In the genomic region with DNA sequence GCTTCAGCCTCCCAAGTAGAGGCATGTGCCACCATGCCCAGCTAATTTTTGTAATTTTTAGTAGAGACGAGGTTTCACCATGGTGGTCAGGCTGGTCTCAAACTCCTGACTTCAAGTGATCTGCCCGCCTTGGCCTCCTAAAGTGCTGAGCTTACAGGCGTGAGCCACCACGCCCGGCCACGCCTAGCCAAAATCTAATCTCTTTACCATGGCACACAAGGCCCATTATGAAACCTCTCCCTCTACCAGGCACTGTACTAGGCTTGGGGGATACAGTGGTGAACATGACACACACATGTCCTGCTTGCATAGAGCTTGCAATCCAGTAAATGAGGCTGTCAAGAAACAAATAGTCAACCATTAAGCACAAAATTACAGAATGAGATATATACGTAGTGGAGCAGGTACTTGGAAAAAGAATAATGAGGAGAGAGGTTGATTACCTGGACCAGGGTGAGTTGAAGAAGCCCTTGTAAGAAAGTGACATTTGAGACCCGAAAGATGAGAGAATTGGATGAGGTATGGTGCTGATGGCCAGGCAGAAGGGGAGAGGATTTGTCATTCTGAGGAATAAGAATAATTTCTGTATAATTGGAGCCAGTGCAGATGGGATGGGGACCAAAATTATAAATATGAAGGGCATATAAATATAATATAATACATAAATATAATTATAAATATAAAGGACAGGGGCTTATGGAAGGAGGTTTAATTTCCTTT, we compare ENCODE assay signal across 25 cellular contexts. TPM values are rescaled to one million over a fixed set of nuclear protein-coding genes. Genes with fewer than 3 reads are reported as not detected.
DNase-seq lines count a peak whose midpoint lies in the region; ATAC-seq, FAIRE-seq and TF ChIP-seq lines count a peak whose summit lies in the region.
"Had no signal": no experiment of that assay in that cellular context is flagged by ENCODE, and none has a peak within 500 bp of the region (broad histone marks: within the 10 kb centered on the region; RNA-seq: fewer than 3 reads in every experiment).

No MANE protein-coding gene starts in this region.

- no TSS peak for BruUV-seq in K562 (replicated peaks; lab: Mats Ljungman, UMichigan)

- no peak overlapping the region for H3K4me2 ChIP-seq in GM23338
- no peak overlapping the region for H3K4me2 ChIP-seq in K562 (ENCODE audit: insufficient read depth, low read length)

- no peak for ATAC-seq in activated CD8-positive, alpha-beta T cell treated with anti-CD3 and anti-CD28 coated beads for 36 hours
- ATAC-seq in activated CD8-positive, alpha-beta T cell treated with anti-CD3 and anti-CD28 coated beads, Interleukin-2, amount 10 ng/mL, durations not matched to agents 7 days and 5 days = no peak
- ATAC-seq in GM23338 (no peak), K562 (no peak)

- no peaks in the 10 kb centered on the region for H3K9me3 Mint-ChIP-seq in activated CD8-positive, alpha-beta T cell treated with anti-CD3 and anti-CD28 coated beads for 36 hours
- H3K9me3 Mint-ChIP-seq in activated CD8-positive, alpha-beta T cell treated with anti-CD3 and anti-CD28 coated beads, Interleukin-2, amount 10 ng/mL, durations not matched to agents 7 days and 5 days (ENCODE audit: insufficient read depth) = no peaks in the 10 kb centered on the region
- H3K9me3 Mint-ChIP-seq in GM23338 (no peaks in the 10 kb centered on the region), neural crest cell (no peaks in the 10 kb centered on the region), CD14-positive monocyte (no peaks in the 10 kb centered on the region), mesothelial cell of epicardium (no peaks in the 10 kb centered on the region)
- H3K9me3 Mint-ChIP-seq: activated naive CD4-positive, alpha-beta T cell treated with anti-CD3 and anti-CD28 coated beads for 36 hours; dendritic cell treated with granulocyte-macrophage colony-stimulating factor and Interleukin-4, amounts not matched to agents 40 ng/mL and 50 ng/mL, for 4 days; memory B cell; stimulated activated effector memory CD8-positive, alpha-beta T cell treated with anti-CD3 and anti-CD28 coated beads, Interleukin-12 subunit alpha, Interleukin-12 subunit beta, amount 100 ng/mL, for 72 hours had no signal

- H3K9me1 ChIP-seq in K562 (ENCODE audit: control insufficient read depth, insufficient read depth, low read length) = no peaks in the 10 kb centered on the region

- DNase-seq in activated CD8-positive, alpha-beta T cell treated with anti-CD3 and anti-CD28 coated beads for 36 hours = no peak
- DNase-seq in activated CD8-positive, alpha-beta T cell treated with anti-CD3 and anti-CD28 coated beads, Interleukin-2, amount 10 ng/mL, durations not matched to agents 7 days and 5 days = no peak
- no peak for DNase-seq in GM23338 (ENCODE audit: low spot score)
- no peak for DNase-seq in K562 (ENCODE audit: extremely low read depth in 1 of 4, low spot score in 3 of 4)
- DNase-seq in neural crest cell (ENCODE audit: low read depth, low spot score) = no peak
- no peak for DNase-seq in CD14-positive monocyte (ENCODE audit: low spot score)
- no peak for DNase-seq in stimulated activated CD4-positive, alpha-beta T cell treated with anti-CD3 and anti-CD28 coated beads, Interleukin-4, amount 100 ng/mL, for 1 hour
- DNase-seq in mesothelial cell of epicardium (ENCODE audit: low spot score in 2 of 2, unreplicated experiment in 2 of 2) = no peak
- DNase-seq: activated naive CD4-positive, alpha-beta T cell treated with anti-CD3 and anti-CD28 coated beads for 36 hours; foreskin keratinocyte; H7; hypothalamus; KBM-7; kidney glomerular epithelial cell; NCI-H1092; NCI-H2081; NCI-H510A; retina; SW 1271 had no signal

- CTCF ChIA-PET in activated CD8-positive, alpha-beta T cell treated with anti-CD3 and anti-CD28 coated beads for 36 hours (lab: Charles Lee) = no interaction called here
- CTCF ChIA-PET in activated CD8-positive, alpha-beta T cell treated with anti-CD3 and anti-CD28 coated beads, Interleukin-2, amount 10 ng/mL, durations not matched to agents 7 days and 5 days (lab: Charles Lee) = no interaction called here
- CTCF ChIA-PET in K562 (lab: Yijun Ruan, JAX; ENCODE audit: low intra/inter-chr PET ratio) = interaction anchor here (0.7 kb wide), 1 partner anchor 531 kb away, joined by 3 read pairs; no protein-coding TSS in a partner anchor

- H3K27me3 ChIP-seq in GM23338 (ENCODE audit: insufficient read depth) (no peaks in the 10 kb centered on the region), K562 (ENCODE audit: control insufficient read depth in 2 of 2, insufficient read depth in 2 of 2, low read length in 2 of 2) (peaks cover 0 to 8% of the 10 kb centered on the region in 2 experiments; a peak in 2 of 5 replicates)

- no peak for FAIRE-seq in K562 (lab: Jason Lieb, UNC)

- TF ChIP-seq EP300 in K562 (IDR thresholded peaks at IDR 0.05; ENCODE audit: low read length) = no peak

- H3K79me2 ChIP-seq in GM23338 (replicated peaks; ENCODE audit: insufficient read depth) (peaks cover 35% of the 10 kb centered on the region), K562 (ENCODE audit: control insufficient read depth, insufficient read depth, low read length) (peaks cover 20% of the 10 kb centered on the region)

- in situ Hi-C loops in K562 (cut with MboI) = no loop called here

- no peaks in the 10 kb centered on the region for H3F3A ChIP-seq in GM23338 (replicated peaks; ENCODE audit: low read depth)

- WGBS in K562 (ENCODE audit: insufficient coverage, low coverage, missing lambda C conversion rate) = 16% methylated on average over 8 of the region's 8 CpGs

- H3K36me3 Mint-ChIP-seq in activated CD8-positive, alpha-beta T cell treated with anti-CD3 and anti-CD28 coated beads for 36 hours (ENCODE audit: low read depth) = peaks cover 11% of the 10 kb centered on the region
- H3K36me3 Mint-ChIP-seq in activated CD8-positive, alpha-beta T cell treated with anti-CD3 and anti-CD28 coated beads, Interleukin-2, amount 10 ng/mL, durations not matched to agents 7 days and 5 days (ENCODE audit: low read depth) = peaks cover 10% of the 10 kb centered on the region
- H3K36me3 Mint-ChIP-seq in GM23338 (ENCODE audit: low read depth) (no peaks in the 10 kb centered on the region; the same call in 2 of the 3 replicates), neural crest cell (ENCODE audit: low read depth) (no peaks in the 10 kb centered on the region), CD14-positive monocyte (peaks cover 0 to 5% of the 10 kb centered on the region in 2 donors), mesothelial cell of epicardium (no peaks in the 10 kb centered on the region)

- no peak for TF ChIP-seq RAD21 in K562 (CRISPR knock-in tag; conservative IDR thresholded peaks at IDR 0.05 in 1 of 2, IDR thresholded peaks at IDR 0.05 in 1 of 2)

- intact Hi-C loops in activated CD8-positive, alpha-beta T cell treated with anti-CD3 and anti-CD28 coated beads for 36 hours (cut with micrococcal nuclease) = no loop called here
- intact Hi-C loops in K562 (cut with micrococcal nuclease) = no loop called here
- intact Hi-C loops in CD14-positive monocyte (cut with micrococcal nuclease) = no loop called here

- H3K9ac ChIP-seq in K562 (ENCODE audit: insufficient read depth in 1 of 2, low read depth in 2 of 2, low read length in 2 of 2) = no peak overlapping the region

- no peak for TF ChIP-seq CTCF in activated CD8-positive, alpha-beta T cell treated with anti-CD3 and anti-CD28 coated beads for 36 hours (IDR thresholded peaks at IDR 0.05)
- no peak for TF ChIP-seq CTCF in GM23338 (conservative IDR thresholded peaks at IDR 0.05; ENCODE audit: low read depth in 2 of 2)
- no peak for TF ChIP-seq CTCF in K562 (IDR thresholded peaks at IDR 0.05 in 2 of 3, conservative IDR thresholded peaks at IDR 0.05 in 1 of 3; ENCODE audit: insufficient read depth in 2 of 3, low read depth in 1 of 3, low read length in 3 of 3)
- TF ChIP-seq CTCF in neural crest cell (conservative IDR thresholded peaks at IDR 0.05) = no peak
- no peak for TF ChIP-seq CTCF in CD14-positive monocyte (IDR thresholded peaks at IDR 0.05)
- TF ChIP-seq CTCF in mesothelial cell of epicardium (IDR thresholded peaks at IDR 0.05; ENCODE audit: unreplicated experiment) = no peak

- H3K36me3 ChIP-seq in GM23338 (ENCODE audit: insufficient read depth) = no peaks in the 10 kb centered on the region
- H3K36me3 ChIP-seq in K562 (ENCODE audit: control insufficient read depth, insufficient read depth, low read length) = no peaks in the 10 kb centered on the region
- H3K36me3 ChIP-seq: neutrophil, tibial nerve had no signal

- H3K27ac ChIP-seq in GM23338 (ENCODE audit: low read depth) (no peak overlapping the region), K562 (ENCODE audit: extremely low read depth, low read depth, low read length) (no peak overlapping the region)
- H3K27ac ChIP-seq: epithelial cell of prostate, foreskin keratinocyte had no signal

- H3K27ac Mint-ChIP-seq in activated CD8-positive, alpha-beta T cell treated with anti-CD3 and anti-CD28 coated beads for 36 hours = no peak overlapping the region
- H3K27ac Mint-ChIP-seq in activated CD8-positive, alpha-beta T cell treated with anti-CD3 and anti-CD28 coated beads, Interleukin-2, amount 10 ng/mL, durations not matched to agents 7 days and 5 days = no peak overlapping the region
- H3K27ac Mint-ChIP-seq in GM23338 = no peak overlapping the region
- H3K27ac Mint-ChIP-seq in neural crest cell (ENCODE audit: unreplicated experiment) = no peak overlapping the region
- peak overlapping the region in 1 of 7 donors; percentile 31 for H3K27ac Mint-ChIP-seq in CD14-positive monocyte
- H3K27ac Mint-ChIP-seq in mesothelial cell of epicardium = no peak overlapping the region

- H4K20me1 ChIP-seq in GM23338 (replicated peaks; ENCODE audit: insufficient read depth) (peaks cover 6% of the 10 kb centered on the region; the same call in 1 of the 2 replicates), K562 (replicated peaks; ENCODE audit: control insufficient read depth, insufficient read depth, low read length) (no peaks in the 10 kb centered on the region)

- H2AFZ ChIP-seq in GM23338 (peak overlapping the region; percentile 99; the same call in 1 of the 2 replicates), K562 (ENCODE audit: low read depth, low read length) (no peak overlapping the region)

- H3K4me1 ChIP-seq in GM23338 (ENCODE audit: insufficient read depth) = peaks cover 6% of the 10 kb centered on the region
- peaks cover 2 to 4% of the 10 kb centered on the region in 2 experiments; a peak in 1 of 5 replicates for H3K4me1 ChIP-seq in K562 (replicated peaks in 1 of 2; ENCODE audit: control insufficient read depth in 2 of 2, insufficient read depth in 2 of 2, low read length in 2 of 2)

- no peak for TF ChIP-seq POLR2A in K562 (conservative IDR thresholded peaks at IDR 0.05)

- H3K4me3 Mint-ChIP-seq in activated CD8-positive, alpha-beta T cell treated with anti-CD3 and anti-CD28 coated beads for 36 hours = peak overlapping the region; percentile 0
- H3K4me3 Mint-ChIP-seq in activated CD8-positive, alpha-beta T cell treated with anti-CD3 and anti-CD28 coated beads, Interleukin-2, amount 10 ng/mL, durations not matched to agents 7 days and 5 days = no peak overlapping the region
- peak overlapping the region; percentile 36; the same call in 2 of the 3 replicates for H3K4me3 Mint-ChIP-seq in GM23338
- H3K4me3 Mint-ChIP-seq in neural crest cell = peak overlapping the region; percentile 29
- peak overlapping the region in 1 of 2 donors; percentile 22 for H3K4me3 Mint-ChIP-seq in CD14-positive monocyte
- H3K4me3 Mint-ChIP-seq in mesothelial cell of epicardium = no peak overlapping the region

- POLR2A ChIA-PET in activated CD8-positive, alpha-beta T cell treated with anti-CD3 and anti-CD28 coated beads for 36 hours (lab: Charles Lee) = no interaction called here
- POLR2A ChIA-PET in activated CD8-positive, alpha-beta T cell treated with anti-CD3 and anti-CD28 coated beads, Interleukin-2, amount 10 ng/mL, durations not matched to agents 7 days and 5 days (lab: Charles Lee) = no interaction called here
- POLR2A ChIA-PET in K562 (lab: Yijun Ruan, JAX) = no interaction called here

- H3K4me3 ChIP-seq in GM23338 = no peak overlapping the region
- H3K4me3 ChIP-seq in K562 = no peak overlapping the region

- peaks cover 25% of the 10 kb centered on the region for H3K4me1 Mint-ChIP-seq in activated CD8-positive, alpha-beta T cell treated with anti-CD3 and anti-CD28 coated beads for 36 hours (ENCODE audit: low read depth)
- H3K4me1 Mint-ChIP-seq in activated CD8-positive, alpha-beta T cell treated with anti-CD3 and anti-CD28 coated beads, Interleukin-2, amount 10 ng/mL, durations not matched to agents 7 days and 5 days (ENCODE audit: low read depth) = peaks cover 18% of the 10 kb centered on the region
- H3K4me1 Mint-ChIP-seq in GM23338 = peaks cover 8% of the 10 kb centered on the region
- H3K4me1 Mint-ChIP-seq in neural crest cell = peaks cover 24% of the 10 kb centered on the region
- H3K4me1 Mint-ChIP-seq in CD14-positive monocyte = peaks cover 29% of the 10 kb centered on the region
- peaks cover 18% of the 10 kb centered on the region for H3K4me1 Mint-ChIP-seq in mesothelial cell of epicardium

- peaks cover 24% of the 10 kb centered on the region for H3K27me3 Mint-ChIP-seq in activated CD8-positive, alpha-beta T cell treated with anti-CD3 and anti-CD28 coated beads for 36 hours
- H3K27me3 Mint-ChIP-seq in activated CD8-positive, alpha-beta T cell treated with anti-CD3 and anti-CD28 coated beads, Interleukin-2, amount 10 ng/mL, durations not matched to agents 7 days and 5 days (ENCODE audit: low read depth) = peaks cover 19% of the 10 kb centered on the region
- peaks cover 10% of the 10 kb centered on the region for H3K27me3 Mint-ChIP-seq in GM23338 (ENCODE audit: insufficient read depth, low read depth, poor library complexity)
- H3K27me3 Mint-ChIP-seq in neural crest cell (ENCODE audit: low read depth) = peaks cover 55% of the 10 kb centered on the region
- H3K27me3 Mint-ChIP-seq in CD14-positive monocyte (ENCODE audit: low read depth in 3 of 3) = peaks cover 8 to 27% (median 22%) of the 10 kb centered on the region in 3 donors
- peaks cover 35% of the 10 kb centered on the region for H3K27me3 Mint-ChIP-seq in mesothelial cell of epicardium (ENCODE audit: low read depth)

- H3K9me3 ChIP-seq in K562 (replicated peaks; ENCODE audit: control insufficient read depth, insufficient read depth, low read depth, low read length) = no peaks in the 10 kb centered on the region
- H3K9me3 ChIP-seq: neutrophil, tibial nerve had no signal

- no peaks in the 10 kb centered on the region for H3K9me2 ChIP-seq in GM23338 (ENCODE audit: insufficient read depth)

RNA-seq across cellular contexts. Expression of gene CTNNBL1, which starts 1.2 kb away (rescaled TPM):
- total RNA-seq in activated CD8-positive, alpha-beta T cell treated with anti-CD3 and anti-CD28 coated beads for 36 hours = 10 to 100 TPM; 67.3 to 74.9 TPM
- total RNA-seq in activated CD8-positive, alpha-beta T cell treated with anti-CD3 and anti-CD28 coated beads, Interleukin-2, amount 10 ng/mL, durations not matched to agents 7 days and 5 days = 10 to 100 TPM; 75.5 to 75.9 TPM
- 36.3 and 46.1 TPM in 2 replicates for total RNA-seq in GM23338 (2014; rRNA removed; shearing (Covaris generic))
- polyA plus RNA-seq in GM23338 (2016; fragmentation: Nextera tagmentation; extraction: Ambion mirVana) (68.7 and 71.2 TPM in 2 replicates), K562 (2011; rRNA removed) (27.6 and 33.9 TPM in 2 replicates), K562 (2014; fragmentation: Illumina TruSeq; extraction: Trizol) (44.2 and 51.7 TPM in 2 replicates), K562 (2014; fragmentation: Nextera tagmentation; extraction: Ambion mirVana) (10 to 100 TPM; 43.6 to 85.6 TPM), K562 (2014; rRNA removed) (48.0 and 52.1 TPM in 2 replicates), CD14-positive monocyte (10 to 100 TPM; 77.3 to 83.2 TPM)
- total RNA-seq in K562 (2011; cell fraction: chromatin; rRNA removed; ENCODE audit: low replicate concordance) = 16.7 and 18.9 TPM in 2 replicates
- 11.3 and 14.2 TPM in 2 replicates for total RNA-seq in K562 (2011; cell fraction: nucleolus; rRNA removed)
- 13.0 and 15.7 TPM in 2 replicates for total RNA-seq in K562 (2011; cell fraction: nucleoplasm; rRNA removed)
- total RNA-seq in K562 (2014; rRNA removed) (32.4 and 35.4 TPM in 2 replicates), K562 (2014; rRNA removed; fragmentation: Illumina TruSeq; extraction: Trizol) (39.5 TPM in 2 replicates), K562 (2015; rRNA removed; fragmentation: Illumina TruSeq; extraction: Trizol) (39.9 and 47.1 TPM in 2 replicates), K562 (2021) (48.6 and 55.1 TPM in 2 replicates), neural crest cell (87.7 and 94.9 TPM in 2 replicates), mesothelial cell of epicardium (55.6 to 59.1 TPM (median 59.0 TPM) in 3 replicates)
- 21.9 and 24.6 TPM in 2 replicates for polyA plus RNA-seq in K562 (2011; cell fraction: cytosol; rRNA removed)
- 16.0 and 18.0 TPM in 2 replicates for polyA plus RNA-seq in K562 (2011; cell fraction: nucleus; rRNA removed)
- polyA plus RNA-seq in K562 (2012) = 44.1 and 57.9 TPM in 2 replicates
- 36.7 and 41.5 TPM in 2 replicates for polyA minus RNA-seq in K562 (2011; rRNA and poly(A)+ RNA removed)
- polyA minus RNA-seq in K562 (2011; cell fraction: cytosol; rRNA and poly(A)+ RNA removed) = 21.9 and 23.6 TPM in 2 replicates
- 12.4 and 19.3 TPM in 2 replicates for polyA minus RNA-seq in K562 (2011; cell fraction: nucleus; rRNA and poly(A)+ RNA removed)

Comparison
In these comparisons a context has a peak if more than half of its experiments do, and no peak if none do; other contexts are left out.
1. H3K4me3 Mint-ChIP-seq: peak in activated CD8-positive, alpha-beta T cell treated with anti-CD3 and anti-CD28 coated beads for 36 hours (single experiment), GM23338 (single experiment) and neural crest cell (single experiment); none in activated CD8-positive, alpha-beta T cell treated with anti-CD3 and anti-CD28 coated beads, Interleukin-2, amount 10 ng/mL, durations not matched to agents 7 days and 5 days (single experiment) and mesothelial cell of epicardium (single experiment).